14 cellular contexts compared by ENCODE assay signal in the genomic region with DNA sequence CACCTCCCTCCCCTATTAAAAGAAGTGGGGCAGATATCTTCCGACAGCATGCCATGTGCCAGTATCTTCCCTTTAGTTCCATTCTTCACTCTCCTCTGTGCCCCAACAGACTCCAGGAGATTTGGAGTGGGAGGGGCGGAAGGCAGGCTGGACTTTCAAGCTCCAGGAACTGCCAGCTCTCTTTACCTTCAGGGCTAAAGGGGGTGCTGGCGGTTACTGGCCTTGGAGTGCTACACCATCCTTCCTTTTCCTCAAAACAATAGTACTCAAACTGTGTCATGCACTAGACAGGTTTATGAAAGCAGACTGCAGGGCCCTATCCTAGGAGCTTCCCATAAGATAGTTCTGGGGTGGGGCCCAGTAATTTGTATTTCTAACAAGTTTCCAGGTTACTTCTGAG. TPM values are rescaled to one million over a fixed set of nuclear protein-coding genes. Genes with fewer than 3 reads are reported as not detected.
DNase-seq lines count a peak whose midpoint lies in the region; ATAC-seq and TF ChIP-seq lines count a peak whose summit lies in the region.
"Had no signal": no experiment of that assay in that cellular context is flagged by ENCODE, and none has a peak within 500 bp of the region (broad histone marks: within the 10 kb centered on the region; RNA-seq: fewer than 3 reads in every experiment).

No MANE protein-coding gene starts in this region.

- peaks cover 84% of the 10 kb centered on the region for H3K79me2 ChIP-seq in DND-41 (ENCODE audit: insufficient read depth, low read length)

- peaks cover 47% of the 10 kb centered on the region for H3K4me1 ChIP-seq in DND-41 (ENCODE audit: insufficient read depth, low read length)

- peak overlapping the region; percentile 72 for H3K4me2 ChIP-seq in DND-41 (ENCODE audit: insufficient read depth, low read length)

- peaks cover 3% of the 10 kb centered on the region for H3K9me3 ChIP-seq in DND-41 (ENCODE audit: insufficient read depth, low read length, severe bottlenecking)

- peaks cover 13% of the 10 kb centered on the region for H3K36me3 Mint-ChIP-seq in T-cell
- peaks cover 7% of the 10 kb centered on the region for H3K36me3 Mint-ChIP-seq in effector memory CD8-positive, alpha-beta T cell (ENCODE audit: insufficient read depth)

- peak overlapping the region in 2 of 3 donors; percentile 80 to 88 for H3K4me3 Mint-ChIP-seq in T-cell
- peak overlapping the region; percentile 64 to 69 for H3K4me3 Mint-ChIP-seq in effector memory CD8-positive, alpha-beta T cell
- H3K4me3 Mint-ChIP-seq: mesothelial cell of epicardium had no signal

- TF ChIP-seq CTCF in DND-41 (IDR thresholded peaks at IDR 0.05; ENCODE audit: borderline replicate concordance, extremely low read depth, low read length, poor library complexity, severe bottlenecking), result no peak
- no peak for TF ChIP-seq CTCF in GM20000 (IDR thresholded peaks at IDR 0.05; ENCODE audit: extremely low read depth, missing control alignments)

- H3K4me1 Mint-ChIP-seq in T-cell, result peaks cover 83 to 88% (median 84%) of the 10 kb centered on the region in 3 donors
- H3K4me1 Mint-ChIP-seq in effector memory CD8-positive, alpha-beta T cell (ENCODE audit: low read depth in 2 of 2), result peaks cover 33 to 47% of the 10 kb centered on the region in 2 donors

- DNase-seq in DND-41 (no peak), T-cell (no peak), NCI-H1048 (lab: John Stamatoyannopoulos, UW) (no peak), GM20000 (ENCODE audit: low spot score) (no peak), NCI-H524 (lab: John Stamatoyannopoulos, UW) (no peak)
- DNase-seq in effector memory CD8-positive, alpha-beta T cell, result no peak
- peak; percentile 39 for DNase-seq in stimulated activated CD8-positive, alpha-beta memory T cell treated with anti-CD3 and anti-CD28 coated beads, Interleukin-4, amount 100 ng/mL, for 48 hours
- DNase-seq: central memory CD4-positive, alpha-beta T cell; NCI-H1092; sigmoid colon; T1000 had no signal

- H2AFZ ChIP-seq in DND-41 (ENCODE audit: low read depth, low read length), result no peak overlapping the region

- no peaks in the 10 kb centered on the region for H3K27me3 ChIP-seq in DND-41 (ENCODE audit: insufficient read depth, low read length, poor library complexity)
- H3K27me3 ChIP-seq: BLaER1, sigmoid colon had no signal

- POLR2A ChIA-PET in T-cell (lab: Charles Lee), result interaction anchor here (0.6 to 0.7 kb wide), 2 partner anchors 42 to 1054 kb away, joined by 3 read pairs; no protein-coding TSS in a partner anchor

- H3K4me3 ChIP-seq in DND-41 (ENCODE audit: low read depth in 1 of 2, low read length in 2 of 2), result no peak overlapping the region
- H3K4me3 ChIP-seq: BLaER1, sigmoid colon had no signal

- CTCF ChIA-PET in T-cell (lab: Charles Lee), result interaction anchor here in 1 of 2 donors (1.3 to 1.8 kb wide), 2 partner anchors 246 to 257 kb away, joined by 3 to 13 read pairs; no protein-coding TSS in a partner anchor

- H3K36me3 ChIP-seq in DND-41 (ENCODE audit: insufficient read depth, low read length), result no peaks in the 10 kb centered on the region
- H3K36me3 ChIP-seq: sigmoid colon had no signal

- peak overlapping the region; percentile 45; the same call in 1 of the 2 replicates for H3K9ac ChIP-seq in DND-41 (ENCODE audit: low read depth, low read length)
- H3K9ac ChIP-seq: BLaER1 had no signal

- H3K9me3 Mint-ChIP-seq in T-cell, result no peaks in the 10 kb centered on the region
- no peaks in the 10 kb centered on the region for H3K9me3 Mint-ChIP-seq in effector memory CD8-positive, alpha-beta T cell

- peak overlapping the region; percentile 94 to 99 for H3K27ac Mint-ChIP-seq in T-cell
- H3K27ac Mint-ChIP-seq in effector memory CD8-positive, alpha-beta T cell, result peak overlapping the region in 1 of 2 donors; percentile 95
- H3K27ac Mint-ChIP-seq: mesothelial cell of epicardium had no signal

- H3K27me3 Mint-ChIP-seq in T-cell, result no peaks in the 10 kb centered on the region
- H3K27me3 Mint-ChIP-seq in effector memory CD8-positive, alpha-beta T cell, result no peaks in the 10 kb centered on the region

- peak overlapping the region; percentile 73; the same call in 1 of the 2 replicates for H3K27ac ChIP-seq in DND-41 (ENCODE audit: low read length)
- H3K27ac ChIP-seq: BLaER1, sigmoid colon had no signal

- no peaks in the 10 kb centered on the region for H4K20me1 ChIP-seq in DND-41 (ENCODE audit: insufficient read depth, low read length)

- ATAC-seq in DND-41 (ENCODE audit: insufficient read depth, low read depth) (no peak), T-cell (replicated peaks in 1 of 4) (no peak), GM21825 (IDR thresholded peaks at IDR 0.05; ENCODE audit: unreplicated experiment) (no peak)
- no peak for ATAC-seq in effector memory CD8-positive, alpha-beta T cell (replicated peaks)

RNA-seq across cellular contexts. Expression of a gene that starts 6.0 kb away (rescaled TPM):
- 10 to 100 TPM; 42.9 to 88.1 (median 77.0) TPM for total RNA-seq in T-cell

RNA-seq across cellular contexts. Expression of a gene that starts 6.4 kb away (rescaled TPM):
- total RNA-seq in T-cell, result 10 to 100 TPM; 17.7 to 24.8 (median 21.8) TPM
